ENCODE assay signal across 16 cellular contexts in genomic region chr10:46077141-46077554, GRCh38. TPM values are rescaled to one million over a fixed set of nuclear protein-coding genes. Genes with fewer than 3 reads are reported as not detected.
DNase-seq lines count a peak whose midpoint lies in the region; ATAC-seq and TF ChIP-seq lines count a peak whose summit lies in the region.
"Had no signal": no experiment of that assay in that cellular context is flagged by ENCODE, and none has a peak within 500 bp of the region (broad histone marks: within the 10 kb centered on the region; RNA-seq: fewer than 3 reads in every experiment).

No MANE protein-coding gene starts in this region.

- DNase-seq in AG09309 (ENCODE audit: low read depth) (peak; percentile 18), EL (peak; percentile 13), SIG-M5 (lab: John Stamatoyannopoulos, UW) (peak; percentile 93), fibroblast of the aortic adventitia (ENCODE audit: low read depth) (peak; percentile 9), epidermal melanocyte (ENCODE audit: insufficient read length, low spot score) (no peak)
- DNase-seq: activated T-cell treated with anti-CD3 and anti-CD28 coated beads, Interleukin-2, amount 50 U/mL, for 24 hours; foreskin melanocyte; SHP77 treated with DMSO at 0.1 percent for 48 hours; stimulated activated CD8-positive, alpha-beta memory T cell treated with anti-CD3 and anti-CD28 coated beads, Interleukin-4, amount 100 ng/mL, for 48 hours; upper lobe of left lung had no signal

- ATAC-seq in HG02885 (IDR thresholded peaks at IDR 0.05; ENCODE audit: poor library complexity, unreplicated experiment) (no peak), HG03457 (IDR thresholded peaks at IDR 0.05; ENCODE audit: unreplicated experiment) (no peak), GM18870 (IDR thresholded peaks at IDR 0.05; ENCODE audit: unreplicated experiment) (no peak)

- H3K4me3 ChIP-seq in AG09309 (ENCODE audit: control insufficient read depth, low read depth, low read length) = no peak overlapping the region
- H3K4me3 ChIP-seq in fibroblast of the aortic adventitia (ENCODE audit: low read depth, low read length) = no peak overlapping the region
- H3K4me3 ChIP-seq: upper lobe of left lung had no signal

- no peak for TF ChIP-seq CTCF in AG09309 (IDR thresholded peaks at IDR 0.05; ENCODE audit: control insufficient read depth, insufficient read depth, low read depth, low read length, missing control alignments)
- no peak for TF ChIP-seq CTCF in fibroblast of the aortic adventitia (IDR thresholded peaks at IDR 0.05; ENCODE audit: insufficient read depth, low read length)

RNA-seq across cellular contexts. Expression of gene MSMB, which starts 31.1 kb away (rescaled TPM):
- not detected in 2 replicates for total RNA-seq in fibroblast of the aortic adventitia (ENCODE audit: low replicate concordance)
- total RNA-seq: astrocyte, G401, pulmonary artery endothelial cell had no signal

RNA-seq across cellular contexts. Expression of gene NCOA4, which starts 46.7 kb away (rescaled TPM):
- total RNA-seq in fibroblast of the aortic adventitia (ENCODE audit: low replicate concordance) = 187 and 585 TPM in 2 replicates
